17 cellular contexts compared by ENCODE assay signal in the genomic region with DNA sequence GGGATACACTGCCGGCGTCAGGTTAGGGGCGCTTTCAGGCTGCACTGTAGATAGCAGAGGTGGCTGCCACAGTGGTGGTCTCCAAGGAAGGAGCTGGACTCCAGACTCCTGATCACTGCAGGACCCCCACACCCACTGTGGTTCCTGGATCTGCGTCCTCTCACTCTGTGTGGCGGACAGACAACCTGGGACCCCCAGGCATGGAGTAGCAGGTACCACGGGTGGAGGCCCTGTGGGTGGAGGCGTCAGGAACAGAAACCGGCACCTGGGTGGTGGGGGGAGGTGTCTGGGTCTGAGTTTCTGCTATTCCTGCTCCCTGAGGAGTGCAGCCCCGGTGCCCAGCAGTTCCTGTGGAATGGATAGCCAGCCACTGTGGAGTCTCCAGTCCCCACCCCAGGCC.
DNase-seq lines count a peak whose midpoint lies in the region; ATAC-seq, FAIRE-seq and TF ChIP-seq lines count a peak whose summit lies in the region.
"Had no signal": no experiment of that assay in that cellular context is flagged by ENCODE, and none has a peak within 500 bp of the region (broad histone marks: within the 10 kb centered on the region; RNA-seq: fewer than 3 reads in every experiment).

No MANE protein-coding gene starts in this region.

- H3K27me3 ChIP-seq in H1 (replicated peaks in 1 of 4; ENCODE audit: control insufficient read depth in 3 of 4, extremely low read depth in 1 of 4, insufficient read depth in 3 of 4, low read length in 3 of 4): no peaks in the 10 kb centered on the region
- no peaks in the 10 kb centered on the region for H3K27me3 ChIP-seq in upper lobe of left lung
- no peaks in the 10 kb centered on the region for H3K27me3 ChIP-seq in prostate gland (replicated peaks; ENCODE audit: insufficient read depth)
- H3K27me3 ChIP-seq: BLaER1 had no signal

- H3K4me3 ChIP-seq in H1 (ENCODE audit: extremely low read depth in 1 of 4, insufficient read depth in 2 of 4, low read depth in 3 of 4, low read length in 4 of 4): no peak overlapping the region
- no peak overlapping the region for H3K4me3 ChIP-seq in upper lobe of left lung
- H3K4me3 ChIP-seq in lower leg skin (ENCODE audit: low read depth, poor library complexity, severe bottlenecking): no peak overlapping the region
- H3K4me3 ChIP-seq in prostate gland: no peak overlapping the region
- H3K4me3 ChIP-seq: BLaER1, GM12878 had no signal

- H3K56ac ChIP-seq in H1 (replicated peaks; ENCODE audit: insufficient read length, low read depth, low read length): no peak overlapping the region

- no peaks in the 10 kb centered on the region for H3K79me2 ChIP-seq in H1 (ENCODE audit: control insufficient read depth in 1 of 2, insufficient read depth in 2 of 2, low read length in 2 of 2)

- FAIRE-seq in H1 (lab: Jason Lieb, UNC): no peak
- no peak for FAIRE-seq in GM12892 (lab: Jason Lieb, UNC)
- FAIRE-seq: GM12878 had no signal

- TF ChIP-seq EP300 in H1 (IDR thresholded peaks at IDR 0.05; ENCODE audit: borderline replicate concordance in 1 of 2, low read depth in 2 of 2, low read length in 2 of 2) (no peak), upper lobe of left lung (IDR thresholded peaks at IDR 0.05) (no peak)

- intact Hi-C loops in lower leg skin (cut with DNase I; ENCODE audit: low total_unique reads): no loop called here
- intact Hi-C loops in prostate gland (cut with DNase I): no loop called here

- H3K14ac ChIP-seq in H1 (ENCODE audit: insufficient read length): no peak overlapping the region

- H2BK5ac ChIP-seq in H1 (ENCODE audit: low read depth, low read length): no peak overlapping the region

- peak; percentile 20 for ATAC-seq in stimulated activated naive CD8-positive, alpha-beta T cell treated with anti-CD3 and anti-CD28 coated beads, Interleukin-15, amount 100 ng/mL, for 72 hours
- no peak for ATAC-seq in stimulated activated naive CD8-positive, alpha-beta T cell treated with anti-CD3 and anti-CD28 coated beads, Interleukin-15, Interleukin-2, amounts not matched to agents 100 U/mL and 50 U/mL, for 24 hours
- ATAC-seq in upper lobe of left lung (ENCODE audit: low FRiP score in 2 of 2): peak; percentile 28 to 51
- ATAC-seq: GM12878 had no signal

- H2BK15ac ChIP-seq in H1 (ENCODE audit: low read length): no peak overlapping the region

- H3K27me3 Mint-ChIP-seq in stimulated activated naive CD8-positive, alpha-beta T cell treated with anti-CD3 and anti-CD28 coated beads, Interleukin-15, amount 100 ng/mL, for 72 hours: peaks cover 25% of the 10 kb centered on the region

- H3K9me3 ChIP-seq in H1 (ENCODE audit: insufficient read depth in 2 of 2, low read depth in 1 of 2, low read length in 1 of 2) (no peaks in the 10 kb centered on the region; a peak in 1 of 4 replicates), upper lobe of left lung (no peaks in the 10 kb centered on the region), prostate gland (no peaks in the 10 kb centered on the region)
- H3K9me3 ChIP-seq: BLaER1 had no signal

- H3K4me2 ChIP-seq in H1 (ENCODE audit: insufficient read depth in 1 of 2, low read depth in 2 of 2, low read length in 2 of 2): no peak overlapping the region
- H3K4me2 ChIP-seq: BLaER1 had no signal

- H3K4ac ChIP-seq in H1 (replicated peaks; ENCODE audit: insufficient read length, low read depth, low read length): no peak overlapping the region

- CTCF ChIA-PET in H1 (lab: Charles Lee; ENCODE audit: partially characterized antibody): no interaction called here

- WGBS in H1 (ENCODE audit: extremely low coverage in 1 of 2, insufficient coverage in 1 of 2, insufficient read length in 1 of 2, insufficient replicate concordance in 2 of 2, low coverage in 1 of 2, low lambda C conversion rate in 2 of 2, missing lambda C conversion rate in 1 of 2), 2 experiments: 93% methylated on average over 6 of the region's 9 CpGs; no CpG with 5 or more reads in 1 of the 2 experiments
- WGBS in upper lobe of left lung, 2 donors: 67 to 92% methylated on average over 3 to 9 of the region's 9 CpGs
- WGBS in lower leg skin, 2 donors: 79 to 85% methylated on average over 6 to 9 of the region's 9 CpGs
- WGBS in prostate gland: 79% methylated on average over 9 of the region's 9 CpGs

- H3K9me3 Mint-ChIP-seq in stimulated activated naive CD8-positive, alpha-beta T cell treated with anti-CD3 and anti-CD28 coated beads, Interleukin-15, amount 100 ng/mL, for 72 hours: no peaks in the 10 kb centered on the region

- H4K5ac ChIP-seq in H1 (ENCODE audit: insufficient read length, low read depth, low read length): no peak overlapping the region

- no peak overlapping the region for H3K4me3 Mint-ChIP-seq in stimulated activated naive CD8-positive, alpha-beta T cell treated with anti-CD3 and anti-CD28 coated beads, Interleukin-15, amount 100 ng/mL, for 72 hours
- H3K4me3 Mint-ChIP-seq: CD14-positive monocyte; CD4-positive, alpha-beta memory T cell had no signal

- H3K27ac ChIP-seq in H1 (ENCODE audit: low read depth, low read length): no peak overlapping the region; the same call in 1 of the 2 replicates
- H3K27ac ChIP-seq in upper lobe of left lung: no peak overlapping the region
- no peak overlapping the region for H3K27ac ChIP-seq in prostate gland
- H3K27ac ChIP-seq: BLaER1 had no signal

- H3K9ac ChIP-seq in H1 (replicated peaks in 1 of 4; ENCODE audit: extremely low read depth in 1 of 4, low read depth in 3 of 4, low read length in 3 of 4): no peak overlapping the region
- H3K9ac ChIP-seq: BLaER1 had no signal

- TF ChIP-seq CTCF in H1 (IDR thresholded peaks at IDR 0.05; ENCODE audit: control extremely low read depth in 1 of 3, insufficient read depth in 1 of 3, low read depth in 1 of 3, low read length in 3 of 3): no peak
- no peak for TF ChIP-seq CTCF in upper lobe of left lung (IDR thresholded peaks at IDR 0.05)
- TF ChIP-seq CTCF in lower leg skin (IDR thresholded peaks at IDR 0.05): no peak
- TF ChIP-seq CTCF in prostate gland (IDR thresholded peaks at IDR 0.05): no peak

- no peaks in the 10 kb centered on the region for H3K79me1 ChIP-seq in H1 (ENCODE audit: low read depth, low read length)

- POLR2A ChIA-PET in H1 (lab: Charles Lee; ENCODE audit: partially characterized antibody): interaction anchor here (0.6 kb wide), 1 partner anchor 1184 kb away, joined by 4 read pairs; no protein-coding TSS in a partner anchor

- no peak overlapping the region for H2BK12ac ChIP-seq in H1 (ENCODE audit: low read depth, low read length)

- H2BK20ac ChIP-seq in H1 (ENCODE audit: low read length): no peak overlapping the region

- TF ChIP-seq POLR2A in H1 (IDR thresholded peaks at IDR 0.05; ENCODE audit: control extremely low read depth in 1 of 2, low read depth in 2 of 2, low read length in 2 of 2) (no peak), upper lobe of left lung (IDR thresholded peaks at IDR 0.05) (no peak), GM12892 (IDR thresholded peaks at IDR 0.05; ENCODE audit: low read depth, low read length) (no peak), lower leg skin (IDR thresholded peaks at IDR 0.05) (no peak), prostate gland (IDR thresholded peaks at IDR 0.05) (no peak)

- no peaks in the 10 kb centered on the region for H3K4me1 ChIP-seq in H1 (replicated peaks in 1 of 4; ENCODE audit: control insufficient read depth in 3 of 4, insufficient read depth in 4 of 4, low read length in 3 of 4)
- H3K4me1 ChIP-seq in upper lobe of left lung: no peaks in the 10 kb centered on the region
- H3K4me1 ChIP-seq in prostate gland (replicated peaks): no peaks in the 10 kb centered on the region
- H3K4me1 ChIP-seq: BLaER1 had no signal

- H4K20me1 ChIP-seq in H1 (replicated peaks in 1 of 2; ENCODE audit: control insufficient read depth in 1 of 2, insufficient read depth in 2 of 2, low read length in 2 of 2): no peaks in the 10 kb centered on the region
- H4K20me1 ChIP-seq: BLaER1 had no signal

- no peak overlapping the region for H3K27ac Mint-ChIP-seq in stimulated activated naive CD8-positive, alpha-beta T cell treated with anti-CD3 and anti-CD28 coated beads, Interleukin-15, amount 100 ng/mL, for 72 hours
- H3K27ac Mint-ChIP-seq: CD14-positive monocyte; CD4-positive, alpha-beta memory T cell had no signal

- H2AK5ac ChIP-seq in H1 (ENCODE audit: low read depth, low read length): no peak overlapping the region

- H2AFZ ChIP-seq in H1 (ENCODE audit: low read length): no peak overlapping the region

- H3K23ac ChIP-seq in H1 (ENCODE audit: insufficient read length): no peak overlapping the region

- no peak overlapping the region for H2BK120ac ChIP-seq in H1 (replicated peaks; ENCODE audit: low read depth, low read length)

- H3K4me1 Mint-ChIP-seq in stimulated activated naive CD8-positive, alpha-beta T cell treated with anti-CD3 and anti-CD28 coated beads, Interleukin-15, amount 100 ng/mL, for 72 hours: peaks cover 6% of the 10 kb centered on the region
- H3K4me1 Mint-ChIP-seq: CD14-positive monocyte; CD4-positive, alpha-beta memory T cell had no signal

- H3K23me2 ChIP-seq in H1 (ENCODE audit: low read depth, low read length): no peaks in the 10 kb centered on the region

- H3K36me3 ChIP-seq in H1 (ENCODE audit: control insufficient read depth in 2 of 4, insufficient read depth in 4 of 4, low read length in 3 of 4): no peaks in the 10 kb centered on the region
- no peaks in the 10 kb centered on the region for H3K36me3 ChIP-seq in upper lobe of left lung
- H3K36me3 ChIP-seq in prostate gland: no peaks in the 10 kb centered on the region
- H3K36me3 ChIP-seq: BLaER1 had no signal

- H3K18ac ChIP-seq in H1 (ENCODE audit: extremely low read depth, low read length): no peak overlapping the region

- peak overlapping the region; percentile 51; the same call in 1 of the 2 replicates for H4K8ac ChIP-seq in H1 (ENCODE audit: extremely low read depth, insufficient read depth, low read length)

- H4K91ac ChIP-seq in H1 (replicated peaks; ENCODE audit: insufficient read length, low read length): no peak overlapping the region

- no peak for TF ChIP-seq RAD21 in H1 (IDR thresholded peaks at IDR 0.05 in 1 of 2, conservative IDR thresholded peaks at IDR 0.05 in 1 of 2; ENCODE audit: low read depth in 2 of 2, low read length in 2 of 2)

- no peak for DNase-seq in stimulated activated naive CD8-positive, alpha-beta T cell treated with anti-CD3 and anti-CD28 coated beads, Interleukin-15, amount 100 ng/mL, for 72 hours
- DNase-seq in stimulated activated naive CD8-positive, alpha-beta T cell treated with anti-CD3 and anti-CD28 coated beads, Interleukin-15, Interleukin-2, amounts not matched to agents 100 U/mL and 50 U/mL, for 24 hours: no peak
- DNase-seq in H1 (ENCODE audit: low read depth in 1 of 2, low spot score in 2 of 2) (no peak), upper lobe of left lung (no peak), GM12892 (ENCODE audit: insufficient read length) (no peak), lower leg skin (ENCODE audit: low spot score in 2 of 2) (no peak), prostate gland (ENCODE audit: low spot score) (no peak)
- DNase-seq: 8988T; Calu3; CD4-positive, alpha-beta memory T cell; DMS53; DND-41; EL; HCEC 1CT had no signal
